8 cellular contexts compared by ENCODE assay signal in genomic region chr20:32204485-32205115, GRCh38. TPM values are rescaled to one million over a fixed set of nuclear protein-coding genes. Genes with fewer than 3 reads are reported as not detected.
DNase-seq lines count a peak whose midpoint lies in the region; FAIRE-seq and TF ChIP-seq lines count a peak whose summit lies in the region.

No MANE protein-coding gene starts in this region.

- H3K4me3 ChIP-seq in kidney (ENCODE audit: low read length in 2 of 2) (peak overlapping the region; percentile 3 to 25), stomach smooth muscle (ENCODE audit: low read length in 2 of 2) (peak overlapping the region in 1 of 2 donors; percentile 8)

- FAIRE-seq in kidney (lab: Jason Lieb, UNC): no peak

- intact Hi-C loops in kidney (cut with DNase I): no loop called here

- peak overlapping the region; percentile 58 to 96 for H3K9ac ChIP-seq in kidney (ENCODE audit: low read length in 2 of 2)
- H3K9ac ChIP-seq in stomach smooth muscle (ENCODE audit: low read length in 2 of 2): peak overlapping the region; percentile 58 to 92

- H3K27ac ChIP-seq in kidney (ENCODE audit: low read depth in 2 of 2, low read length in 2 of 2) (peak overlapping the region; percentile 46 to 76), stomach smooth muscle (ENCODE audit: low read length) (peak overlapping the region; percentile 46)

- H3K4me1 ChIP-seq in kidney (ENCODE audit: control insufficient read depth in 1 of 2, insufficient read depth in 1 of 2, low read depth in 1 of 2, low read length in 2 of 2) (peaks cover 45 to 52% of the 10 kb centered on the region in 2 donors), stomach smooth muscle (ENCODE audit: control insufficient read depth, insufficient read depth, low read length) (peaks cover 56% of the 10 kb centered on the region)

- peak overlapping the region; percentile 12 for H3K4me3 Mint-ChIP-seq in T-helper 1 cell treated with Interleukin-12 subunit alpha and Interleukin-12 subunit beta and Interleukin-4 antibody, amounts not matched to agents 30 μg/mL and 1 μg/mL, for 36 hours
- H3K4me3 Mint-ChIP-seq in activated CD4-positive, alpha-beta memory T cell treated with anti-CD3 and anti-CD28 coated beads, Interleukin-2, amount 10 ng/mL, durations not matched to agents 7 days and 5 days: peak overlapping the region; percentile 51
- no peak overlapping the region for H3K4me3 Mint-ChIP-seq in endothelial cell (ENCODE audit: unreplicated experiment)

- CTCF ChIA-PET in activated CD4-positive, alpha-beta memory T cell treated with anti-CD3 and anti-CD28 coated beads, Interleukin-2, amount 10 ng/mL, durations not matched to agents 7 days and 5 days (lab: Charles Lee): interaction anchor here (0.6 kb wide), 1 partner anchor 305 kb away, joined by 3 read pairs; no protein-coding TSS in a partner anchor

- no peak for TF ChIP-seq CTCF in kidney (IDR thresholded peaks at IDR 0.05; ENCODE audit: borderline replicate concordance, extremely low read depth, insufficient read depth)
- no peak for TF ChIP-seq CTCF in endothelial cell (IDR thresholded peaks at IDR 0.05; ENCODE audit: unreplicated experiment)

- H3K36me3 Mint-ChIP-seq in T-helper 1 cell treated with Interleukin-12 subunit alpha and Interleukin-12 subunit beta and Interleukin-4 antibody, amounts not matched to agents 30 μg/mL and 1 μg/mL, for 36 hours (ENCODE audit: low read depth): peaks cover 18% of the 10 kb centered on the region
- peaks cover 48% of the 10 kb centered on the region for H3K36me3 Mint-ChIP-seq in activated CD4-positive, alpha-beta memory T cell treated with anti-CD3 and anti-CD28 coated beads, Interleukin-2, amount 10 ng/mL, durations not matched to agents 7 days and 5 days (ENCODE audit: low read depth)
- H3K36me3 Mint-ChIP-seq in endothelial cell (ENCODE audit: low read depth, unreplicated experiment): peaks cover 13% of the 10 kb centered on the region

- POLR2A ChIA-PET in activated CD4-positive, alpha-beta memory T cell treated with anti-CD3 and anti-CD28 coated beads, Interleukin-2, amount 10 ng/mL, durations not matched to agents 7 days and 5 days (lab: Charles Lee): interaction anchor here (0.7 to 2.8 kb wide), 7 partner anchors 13 to 626 kb away, joined by 3 to 9 read pairs (median 3); no protein-coding TSS in a partner anchor

- peaks cover 58% of the 10 kb centered on the region for H3K4me1 Mint-ChIP-seq in T-helper 1 cell treated with Interleukin-12 subunit alpha and Interleukin-12 subunit beta and Interleukin-4 antibody, amounts not matched to agents 30 μg/mL and 1 μg/mL, for 36 hours (ENCODE audit: low read depth)
- H3K4me1 Mint-ChIP-seq in activated CD4-positive, alpha-beta memory T cell treated with anti-CD3 and anti-CD28 coated beads, Interleukin-2, amount 10 ng/mL, durations not matched to agents 7 days and 5 days: peaks cover 73% of the 10 kb centered on the region
- peaks cover 54% of the 10 kb centered on the region for H3K4me1 Mint-ChIP-seq in endothelial cell (ENCODE audit: unreplicated experiment)

- no peaks in the 10 kb centered on the region for H3K9me3 Mint-ChIP-seq in T-helper 1 cell treated with Interleukin-12 subunit alpha and Interleukin-12 subunit beta and Interleukin-4 antibody, amounts not matched to agents 30 μg/mL and 1 μg/mL, for 36 hours
- H3K9me3 Mint-ChIP-seq in activated CD4-positive, alpha-beta memory T cell treated with anti-CD3 and anti-CD28 coated beads, Interleukin-2, amount 10 ng/mL, durations not matched to agents 7 days and 5 days: no peaks in the 10 kb centered on the region
- no peaks in the 10 kb centered on the region for H3K9me3 Mint-ChIP-seq in endothelial cell (ENCODE audit: unreplicated experiment)

- H3K27me3 Mint-ChIP-seq in T-helper 1 cell treated with Interleukin-12 subunit alpha and Interleukin-12 subunit beta and Interleukin-4 antibody, amounts not matched to agents 30 μg/mL and 1 μg/mL, for 36 hours (ENCODE audit: low read depth): no peaks in the 10 kb centered on the region
- no peaks in the 10 kb centered on the region for H3K27me3 Mint-ChIP-seq in activated CD4-positive, alpha-beta memory T cell treated with anti-CD3 and anti-CD28 coated beads, Interleukin-2, amount 10 ng/mL, durations not matched to agents 7 days and 5 days
- H3K27me3 Mint-ChIP-seq in endothelial cell (ENCODE audit: unreplicated experiment): peaks cover 12% of the 10 kb centered on the region

- DNase-seq in T-helper 1 cell: no peak
- DNase-seq in activated CD4-positive, alpha-beta memory T cell treated with anti-CD3 and anti-CD28 coated beads, Interleukin-2, amount 10 ng/mL, durations not matched to agents 7 days and 5 days: no peak
- no peak for DNase-seq in kidney
- no peak for DNase-seq in endothelial cell (ENCODE audit: low spot score)
- DNase-seq in islet precursor cell: no peak
- no peak for DNase-seq in A172 (ENCODE audit: low spot score)

- no peaks in the 10 kb centered on the region for H3K27me3 ChIP-seq in stomach smooth muscle (ENCODE audit: control insufficient read depth in 1 of 2, insufficient read depth in 2 of 2, low read length in 2 of 2)

- H3K27ac Mint-ChIP-seq in T-helper 1 cell treated with Interleukin-12 subunit alpha and Interleukin-12 subunit beta and Interleukin-4 antibody, amounts not matched to agents 30 μg/mL and 1 μg/mL, for 36 hours: peak overlapping the region; percentile 85
- H3K27ac Mint-ChIP-seq in activated CD4-positive, alpha-beta memory T cell treated with anti-CD3 and anti-CD28 coated beads, Interleukin-2, amount 10 ng/mL, durations not matched to agents 7 days and 5 days: peak overlapping the region; percentile 88
- H3K27ac Mint-ChIP-seq in endothelial cell (ENCODE audit: unreplicated experiment): no peak overlapping the region

- H3K9me3 ChIP-seq in kidney (ENCODE audit: control insufficient read depth in 1 of 2, low read length in 2 of 2): no peaks in the 10 kb centered on the region
- H3K9me3 ChIP-seq in stomach smooth muscle (ENCODE audit: control insufficient read depth in 2 of 2, low read length in 2 of 2): no peaks in the 10 kb centered on the region

- H3K36me3 ChIP-seq in kidney (ENCODE audit: control insufficient read depth in 1 of 2, insufficient read depth in 2 of 2, low read length in 2 of 2) (peaks cover 6 to 14% of the 10 kb centered on the region in 2 donors), stomach smooth muscle (ENCODE audit: control insufficient read depth in 2 of 2, insufficient read depth in 2 of 2, low read length in 2 of 2) (peaks cover 4 to 13% of the 10 kb centered on the region in 2 donors)

RNA-seq across cellular contexts. Expression of gene PLAGL2, which starts 2.9 kb away (rescaled TPM):
- total RNA-seq in activated CD4-positive, alpha-beta memory T cell treated with anti-CD3 and anti-CD28 coated beads, Interleukin-2, amount 10 ng/mL, durations not matched to agents 7 days and 5 days: 10 to 100 TPM; 27.9 to 28.9 TPM
- total RNA-seq in kidney: 9.2 TPM
- 3.8 TPM for polyA plus RNA-seq in kidney (ENCODE audit: insufficient read depth, low read depth, low replicate concordance)
- total RNA-seq in endothelial cell (ENCODE audit: unreplicated experiment): 23.7 TPM
- 3.7 and 4.6 TPM in 2 replicates for total RNA-seq in A172 (2014; rRNA removed; shearing (Covaris generic))

RNA-seq across cellular contexts. Expression of gene POFUT1, which starts 3.1 kb away (rescaled TPM):
- 10 to 100 TPM; 21.5 to 23.2 TPM for total RNA-seq in activated CD4-positive, alpha-beta memory T cell treated with anti-CD3 and anti-CD28 coated beads, Interleukin-2, amount 10 ng/mL, durations not matched to agents 7 days and 5 days
- 36.7 TPM for total RNA-seq in kidney
- polyA plus RNA-seq in kidney (ENCODE audit: insufficient read depth, low read depth, low replicate concordance): 16.7 TPM
- 43.5 TPM for total RNA-seq in endothelial cell (ENCODE audit: unreplicated experiment)
- 59.5 and 60.8 TPM in 2 replicates for total RNA-seq in A172 (2014; rRNA removed; shearing (Covaris generic))
